Comparison of ENCODE assay signal across 10 cellular contexts in genomic region chr5:159916841-159917761, GRCh38. TPM values are rescaled to one million over a fixed set of nuclear protein-coding genes. Genes with fewer than 3 reads are reported as not detected.
DNase-seq lines count a peak whose midpoint lies in the region; ATAC-seq and TF ChIP-seq lines count a peak whose summit lies in the region.
"Had no signal": no experiment of that assay in that cellular context is flagged by ENCODE, and none has a peak within 500 bp of the region (broad histone marks: within the 10 kb centered on the region; RNA-seq: fewer than 3 reads in every experiment).

No MANE protein-coding gene starts in this region.

- H3K36me3 Mint-ChIP-seq in activated T-cell treated with anti-CD3 and anti-CD28 coated beads, Interleukin-2, amount 50 U/mL, for 4 hours (ENCODE audit: insufficient read depth), result no peaks in the 10 kb centered on the region
- H3K36me3 Mint-ChIP-seq in type B pancreatic cell, result no peaks in the 10 kb centered on the region

- peak overlapping the region; percentile 53 to 55 for H3K4me3 ChIP-seq in cardiac fibroblast (replicated peaks in 1 of 2; ENCODE audit: low read depth in 2 of 2, low read length in 2 of 2)
- H3K4me3 ChIP-seq in lung, result no peak overlapping the region
- H3K4me3 ChIP-seq in left lung, result peak overlapping the region in 1 of 2 donors; percentile 30

- intact Hi-C loops in left lung (cut with DNase I), result no loop called here

- H3K4me3 Mint-ChIP-seq in activated T-cell treated with anti-CD3 and anti-CD28 coated beads, Interleukin-2, amount 50 U/mL, for 4 hours, result peak overlapping the region; percentile 55
- H3K4me3 Mint-ChIP-seq in type B pancreatic cell, result peak overlapping the region; percentile 84

- peaks cover 0 to 8% of the 10 kb centered on the region in 2 donors for H3K4me1 ChIP-seq in lung (ENCODE audit: control insufficient read depth in 2 of 2, insufficient read depth in 2 of 2, low read length in 2 of 2)
- peaks cover 0 to 8% of the 10 kb centered on the region in 2 donors for H3K4me1 ChIP-seq in left lung

- H3K27me3 Mint-ChIP-seq in activated T-cell treated with anti-CD3 and anti-CD28 coated beads, Interleukin-2, amount 50 U/mL, for 4 hours (ENCODE audit: low read depth), result peaks cover 44% of the 10 kb centered on the region
- H3K27me3 Mint-ChIP-seq in type B pancreatic cell, result peaks cover 54% of the 10 kb centered on the region

- ATAC-seq in activated T-cell treated with anti-CD3 and anti-CD28 coated beads, Interleukin-2, amount 50 U/mL, for 4 hours, result no peak
- ATAC-seq in lung (ENCODE audit: insufficient read depth, low FRiP score), result no peak
- no peak for ATAC-seq in GM21515 (IDR thresholded peaks at IDR 0.05; ENCODE audit: unreplicated experiment)
- no peak for ATAC-seq in left lung

- H3K36me3 ChIP-seq in lung (ENCODE audit: control insufficient read depth in 2 of 2, insufficient read depth in 2 of 2, low read length in 2 of 2), result no peaks in the 10 kb centered on the region
- no peaks in the 10 kb centered on the region for H3K36me3 ChIP-seq in left lung

- no peaks in the 10 kb centered on the region for H3K9me3 Mint-ChIP-seq in activated T-cell treated with anti-CD3 and anti-CD28 coated beads, Interleukin-2, amount 50 U/mL, for 4 hours
- H3K9me3 Mint-ChIP-seq in type B pancreatic cell, result no peaks in the 10 kb centered on the region

- no peak for TF ChIP-seq CTCF in cardiac fibroblast (IDR thresholded peaks at IDR 0.05; ENCODE audit: low read depth, low read length)
- TF ChIP-seq CTCF in lung (IDR thresholded peaks at IDR 0.05; ENCODE audit: control extremely low read depth, extremely low read depth), result no peak
- TF ChIP-seq CTCF in type B pancreatic cell (conservative IDR thresholded peaks at IDR 0.05), result no peak
- TF ChIP-seq CTCF in left lung (IDR thresholded peaks at IDR 0.05), result no peak

- no peak overlapping the region for H3K27ac ChIP-seq in lung (ENCODE audit: low read depth in 1 of 2, low read length in 1 of 2)
- H3K27ac ChIP-seq in left lung, result no peak overlapping the region

- 90% methylated on average over 36 of the region's 36 CpGs for WGBS in lung, 2 donors

- H3K27me3 ChIP-seq in lung (ENCODE audit: control insufficient read depth, insufficient read depth) (no peaks in the 10 kb centered on the region), left lung (peaks cover 0 to 56% of the 10 kb centered on the region in 2 donors)

- peaks cover 11% of the 10 kb centered on the region for H3K4me1 Mint-ChIP-seq in activated T-cell treated with anti-CD3 and anti-CD28 coated beads, Interleukin-2, amount 50 U/mL, for 4 hours (ENCODE audit: low read depth)
- H3K4me1 Mint-ChIP-seq in type B pancreatic cell (ENCODE audit: unreplicated experiment), result peaks cover 24% of the 10 kb centered on the region

- peak overlapping the region; percentile 14 for H3K27ac Mint-ChIP-seq in type B pancreatic cell

- no peak for DNase-seq in activated T-cell treated with anti-CD3 and anti-CD28 coated beads, Interleukin-2, amount 50 U/mL, for 4 hours
- no peak for DNase-seq in activated T-cell treated with anti-CD3 and anti-CD28 coated beads, Interleukin-2, amount 50 U/mL, for 48 hours
- DNase-seq in cardiac fibroblast (ENCODE audit: low read depth in 2 of 2), result no peak
- peak; percentile 26 for DNase-seq in lung (ENCODE audit: low spot score)
- no peak for DNase-seq in type B pancreatic cell (ENCODE audit: extremely low spot score, unreplicated experiment)
- no peak for DNase-seq in left lung
- DNase-seq in kidney glomerular epithelial cell (lab: John Stamatoyannopoulos, UW), result no peak
- DNase-seq: NCI-H1436 treated with DMSO at 0.1 percent for 48 hours had no signal

- H3K9me3 ChIP-seq in lung (ENCODE audit: control insufficient read depth in 2 of 2, insufficient read depth in 1 of 2, low read length in 1 of 2) (no peaks in the 10 kb centered on the region), left lung (no peaks in the 10 kb centered on the region)

RNA-seq across cellular contexts. Expression of gene ADRA1B, which starts 0.8 kb away (rescaled TPM):
- under 1 TPM; 0.43 to 0.71 (median 0.49) TPM for total RNA-seq in activated T-cell treated with anti-CD3 and anti-CD28 coated beads, Interleukin-2, amount 50 U/mL, for 4 hours
- total RNA-seq in lung, result 1 to 10 TPM; 1.5 to 6.1 TPM
- 1 to 10 TPM; 1.2 to 3.2 TPM for polyA plus RNA-seq in lung
- total RNA-seq in type B pancreatic cell (ENCODE audit: low replicate concordance), result 2.9 and 9.9 TPM in 2 replicates
- 1 to 10 TPM; 1.5 to 2.5 TPM for total RNA-seq in left lung
- total RNA-seq: activated CD8-positive, alpha-beta memory T cell treated with anti-CD3 and anti-CD28 coated beads for 36 hours had no signal
